ENCODE assay signal across 8 cellular contexts in genomic region chr2:38600242-38600891, GRCh38. TPM values are rescaled to one million over a fixed set of nuclear protein-coding genes. Genes with fewer than 3 reads are reported as not detected.
DNase-seq lines count a peak whose midpoint lies in the region; ATAC-seq and TF ChIP-seq lines count a peak whose summit lies in the region.

No MANE protein-coding gene starts in this region.

- DNase-seq in activated naive CD4-positive, alpha-beta T cell treated with anti-CD3 and anti-CD28 coated beads, Interleukin-2, amount 10 ng/mL, durations not matched to agents 7 days and 5 days: no peak
- no peak for DNase-seq in activated naive CD4-positive, alpha-beta T cell (lab: John Stamatoyannopoulos, UW)
- DNase-seq in activated CD4-positive, alpha-beta memory T cell treated with anti-CD3 and anti-CD28 coated beads, Interleukin-2, amount 10 ng/mL, durations not matched to agents 7 days and 5 days: peak; percentile 57
- DNase-seq in thoracic aorta (ENCODE audit: low spot score): no peak
- no peak for DNase-seq in SHP77 treated with DMSO at 0.1 percent for 48 hours (lab: John Stamatoyannopoulos, UW)

- H3K27ac ChIP-seq in thoracic aorta: peak overlapping the region; percentile 98

- H3K36me3 ChIP-seq in iPS-15b (ENCODE audit: control insufficient read depth, insufficient read depth, low read length) (no peaks in the 10 kb centered on the region), thoracic aorta (no peaks in the 10 kb centered on the region)

- H3K4me3 ChIP-seq in iPS-15b (ENCODE audit: low read depth, low read length): peak overlapping the region; percentile 48
- peak overlapping the region; percentile 94 for H3K4me3 ChIP-seq in thoracic aorta

- H3K36me3 Mint-ChIP-seq in activated naive CD4-positive, alpha-beta T cell treated with anti-CD3 and anti-CD28 coated beads, Interleukin-2, amount 10 ng/mL, durations not matched to agents 7 days and 5 days: peaks cover 16% of the 10 kb centered on the region
- peaks cover 53% of the 10 kb centered on the region for H3K36me3 Mint-ChIP-seq in activated CD4-positive, alpha-beta memory T cell treated with anti-CD3 and anti-CD28 coated beads, Interleukin-2, amount 10 ng/mL, durations not matched to agents 7 days and 5 days (ENCODE audit: low read depth)

- H3K27me3 ChIP-seq in iPS-15b (ENCODE audit: control insufficient read depth, insufficient read depth, low read length): no peaks in the 10 kb centered on the region
- H3K27me3 ChIP-seq in thoracic aorta (replicated peaks; ENCODE audit: insufficient read depth): no peaks in the 10 kb centered on the region

- peaks cover 63% of the 10 kb centered on the region for H3K4me1 Mint-ChIP-seq in activated naive CD4-positive, alpha-beta T cell treated with anti-CD3 and anti-CD28 coated beads, Interleukin-2, amount 10 ng/mL, durations not matched to agents 7 days and 5 days
- peaks cover 58% of the 10 kb centered on the region for H3K4me1 Mint-ChIP-seq in activated CD4-positive, alpha-beta memory T cell treated with anti-CD3 and anti-CD28 coated beads, Interleukin-2, amount 10 ng/mL, durations not matched to agents 7 days and 5 days

- H3K9me3 Mint-ChIP-seq in activated naive CD4-positive, alpha-beta T cell treated with anti-CD3 and anti-CD28 coated beads, Interleukin-2, amount 10 ng/mL, durations not matched to agents 7 days and 5 days: no peaks in the 10 kb centered on the region
- H3K9me3 Mint-ChIP-seq in activated CD4-positive, alpha-beta memory T cell treated with anti-CD3 and anti-CD28 coated beads, Interleukin-2, amount 10 ng/mL, durations not matched to agents 7 days and 5 days: no peaks in the 10 kb centered on the region

- H3K27ac Mint-ChIP-seq in activated naive CD4-positive, alpha-beta T cell treated with anti-CD3 and anti-CD28 coated beads, Interleukin-2, amount 10 ng/mL, durations not matched to agents 7 days and 5 days: peak overlapping the region; percentile 81
- peak overlapping the region; percentile 84 for H3K27ac Mint-ChIP-seq in activated CD4-positive, alpha-beta memory T cell treated with anti-CD3 and anti-CD28 coated beads, Interleukin-2, amount 10 ng/mL, durations not matched to agents 7 days and 5 days

- POLR2A ChIA-PET in activated CD4-positive, alpha-beta memory T cell treated with anti-CD3 and anti-CD28 coated beads, Interleukin-2, amount 10 ng/mL, durations not matched to agents 7 days and 5 days (lab: Charles Lee): interaction anchor here (0.9 to 26.4 kb wide), 20 partner anchors 7 to 617 kb away, joined by 3 to 646 read pairs (median 28); partner anchors contain the start of genes GALM and SRSF7

- TF ChIP-seq CTCF in thoracic aorta (IDR thresholded peaks at IDR 0.05): no peak

- peak overlapping the region; percentile 94 for H3K4me3 Mint-ChIP-seq in activated naive CD4-positive, alpha-beta T cell treated with anti-CD3 and anti-CD28 coated beads, Interleukin-2, amount 10 ng/mL, durations not matched to agents 7 days and 5 days
- H3K4me3 Mint-ChIP-seq in activated CD4-positive, alpha-beta memory T cell treated with anti-CD3 and anti-CD28 coated beads, Interleukin-2, amount 10 ng/mL, durations not matched to agents 7 days and 5 days: peak overlapping the region; percentile 89

- H3K9me3 ChIP-seq in iPS-15b (ENCODE audit: control insufficient read depth, insufficient read depth, low read length): no peaks in the 10 kb centered on the region
- no peaks in the 10 kb centered on the region for H3K9me3 ChIP-seq in thoracic aorta

- H3K4me1 ChIP-seq in iPS-15b (ENCODE audit: control insufficient read depth, insufficient read depth, low read length) (peaks cover 16% of the 10 kb centered on the region), thoracic aorta (ENCODE audit: control insufficient read depth in 1 of 2, low read depth in 2 of 2) (peaks cover 37 to 50% of the 10 kb centered on the region in 2 donors)

- CTCF ChIA-PET in activated naive CD4-positive, alpha-beta T cell treated with anti-CD3 and anti-CD28 coated beads, Interleukin-2, amount 10 ng/mL, durations not matched to agents 7 days and 5 days (lab: Charles Lee): interaction anchor here (0.7 to 6.9 kb wide), 6 partner anchors 19 to 151 kb away, joined by 3 to 91 read pairs (median 30); partner anchors contain the start of genes GALM and SRSF7
- CTCF ChIA-PET in activated CD4-positive, alpha-beta memory T cell treated with anti-CD3 and anti-CD28 coated beads, Interleukin-2, amount 10 ng/mL, durations not matched to agents 7 days and 5 days (lab: Charles Lee): interaction anchor here (0.6 to 11.9 kb wide), 15 partner anchors 10 to 144 kb away, joined by 3 to 117 read pairs (median 7); partner anchors contain the start of gene GALM

- no peaks in the 10 kb centered on the region for H3K27me3 Mint-ChIP-seq in activated naive CD4-positive, alpha-beta T cell treated with anti-CD3 and anti-CD28 coated beads, Interleukin-2, amount 10 ng/mL, durations not matched to agents 7 days and 5 days
- H3K27me3 Mint-ChIP-seq in activated CD4-positive, alpha-beta memory T cell treated with anti-CD3 and anti-CD28 coated beads, Interleukin-2, amount 10 ng/mL, durations not matched to agents 7 days and 5 days: no peaks in the 10 kb centered on the region

- peak overlapping the region; percentile 1 for H3K9ac ChIP-seq in iPS-15b (ENCODE audit: low read depth, low read length)

- ATAC-seq in thoracic aorta (ENCODE audit: insufficient number of reproducible peaks, low FRiP score, low read depth) (no peak), GM21423 (IDR thresholded peaks at IDR 0.05; ENCODE audit: unreplicated experiment) (no peak), HG03521 (IDR thresholded peaks at IDR 0.05; ENCODE audit: unreplicated experiment) (no peak)

RNA-seq across cellular contexts. Expression of gene HNRNPLL, which starts 2.4 kb away (rescaled TPM):
- 100 to 1,000 TPM; 104 to 119 TPM for total RNA-seq in activated CD4-positive, alpha-beta memory T cell treated with anti-CD3 and anti-CD28 coated beads, Interleukin-2, amount 10 ng/mL, durations not matched to agents 7 days and 5 days
- total RNA-seq in thoracic aorta: 10 to 100 TPM; 60.1 to 64.7 TPM
